Comparison of ENCODE assay signal across 15 cellular contexts in genomic region chr14:99192823-99193222, GRCh38.
DNase-seq lines count a peak whose midpoint lies in the region; ATAC-seq, FAIRE-seq and TF ChIP-seq lines count a peak whose summit lies in the region.
"Had no signal": no experiment of that assay in that cellular context is flagged by ENCODE, and none has a peak within 500 bp of the region (broad histone marks: within the 10 kb centered on the region; RNA-seq: fewer than 3 reads in every experiment).

No MANE protein-coding gene starts in this region.

- TF ChIP-seq CTCF in keratinocyte (optimal IDR thresholded peaks at IDR 0.05 in 1 of 3, IDR thresholded peaks at IDR 0.05 in 1 of 3, conservative IDR thresholded peaks at IDR 0.05 in 1 of 3; ENCODE audit: extremely low read depth in 1 of 3, insufficient read depth in 2 of 3, low read length in 3 of 3) = no peak

- no peaks in the 10 kb centered on the region for H3K9me3 ChIP-seq in CD8-positive, alpha-beta memory T cell (ENCODE audit: low read length)
- no peaks in the 10 kb centered on the region for H3K9me3 ChIP-seq in keratinocyte (ENCODE audit: control insufficient read depth, low read depth, low read length)
- H3K9me3 ChIP-seq: left ventricle myocardium inferior, thyroid gland had no signal

- H3K27ac ChIP-seq in CD8-positive, alpha-beta memory T cell (ENCODE audit: low read depth, low read length) = peak overlapping the region; percentile 68
- H3K27ac ChIP-seq in keratinocyte (ENCODE audit: control insufficient read depth, insufficient read depth, low read length) = no peak overlapping the region

- H3K36me3 Mint-ChIP-seq in T-helper 1 cell treated with Interleukin-12 subunit alpha and Interleukin-12 subunit beta and Interleukin-4 antibody, amounts not matched to agents 30 μg/mL and 1 μg/mL, for 36 hours (ENCODE audit: low read depth) = peaks cover 31% of the 10 kb centered on the region
- H3K36me3 Mint-ChIP-seq in CD8-positive, alpha-beta memory T cell = peaks cover 0 to 64% (median 4%) of the 10 kb centered on the region in 3 donors
- peaks cover 22% of the 10 kb centered on the region for H3K36me3 Mint-ChIP-seq in activated T-helper 2 cell treated with anti-CD3 and anti-CD28 coated beads, Interferon-gamma antibody, Interleukin-2, Interleukin-4, amounts not matched to agents 10 μg/mL and 5 μg/mL and 100 μg/mL, durations not matched to agents 14 hours and 24 hours and 36 hours (ENCODE audit: low read depth)

- no peaks in the 10 kb centered on the region for H3K27me3 ChIP-seq in CD8-positive, alpha-beta memory T cell (ENCODE audit: insufficient read depth, low read length, poor library complexity, severe bottlenecking)
- no peaks in the 10 kb centered on the region for H3K27me3 ChIP-seq in keratinocyte (ENCODE audit: control insufficient read depth, extremely low read depth, insufficient read depth, low read length)
- H3K27me3 ChIP-seq: thyroid gland had no signal

- dilution Hi-C loops in keratinocyte (cut with MboI; ENCODE audit: extremely low pct_ligation_motif_present, low sequenced_read_pairs) = no loop called here

- H2AFZ ChIP-seq in keratinocyte (ENCODE audit: control insufficient read depth, low read length) = no peak overlapping the region

- peaks cover 80% of the 10 kb centered on the region for H3K79me2 ChIP-seq in keratinocyte (ENCODE audit: control insufficient read depth, insufficient read depth, low read length)

- no peak for FAIRE-seq in keratinocyte (lab: Jason Lieb, UNC)
- FAIRE-seq: colon, frontal cortex had no signal

- no peaks in the 10 kb centered on the region for H3K27me3 Mint-ChIP-seq in T-helper 1 cell treated with Interleukin-12 subunit alpha and Interleukin-12 subunit beta and Interleukin-4 antibody, amounts not matched to agents 30 μg/mL and 1 μg/mL, for 36 hours (ENCODE audit: low read depth)
- peaks cover 0 to 9% of the 10 kb centered on the region in 2 donors for H3K27me3 Mint-ChIP-seq in CD8-positive, alpha-beta memory T cell
- no peaks in the 10 kb centered on the region for H3K27me3 Mint-ChIP-seq in activated T-helper 2 cell treated with anti-CD3 and anti-CD28 coated beads, Interferon-gamma antibody, Interleukin-2, Interleukin-4, amounts not matched to agents 10 μg/mL and 5 μg/mL and 100 μg/mL, durations not matched to agents 14 hours and 24 hours and 36 hours (ENCODE audit: low read depth)

- peaks cover 88% of the 10 kb centered on the region for H3K4me1 Mint-ChIP-seq in T-helper 1 cell treated with Interleukin-12 subunit alpha and Interleukin-12 subunit beta and Interleukin-4 antibody, amounts not matched to agents 30 μg/mL and 1 μg/mL, for 36 hours (ENCODE audit: low read depth)
- peaks cover 93 to 100% (median 98%) of the 10 kb centered on the region in 3 donors for H3K4me1 Mint-ChIP-seq in CD8-positive, alpha-beta memory T cell
- peaks cover 76% of the 10 kb centered on the region for H3K4me1 Mint-ChIP-seq in activated T-helper 2 cell treated with anti-CD3 and anti-CD28 coated beads, Interferon-gamma antibody, Interleukin-2, Interleukin-4, amounts not matched to agents 10 μg/mL and 5 μg/mL and 100 μg/mL, durations not matched to agents 14 hours and 24 hours and 36 hours (ENCODE audit: low read depth)

- no peak for DNase-seq in T-helper 1 cell
- DNase-seq in CD8-positive, alpha-beta memory T cell = peak in 2 of 5 donors; percentile 34 to 58
- DNase-seq in activated T-helper 2 cell treated with anti-CD3 and anti-CD28 coated beads, Interferon-gamma antibody, Interleukin-2, Interleukin-4, amounts not matched to agents 10 μg/mL and 5 μg/mL and 100 μg/mL, durations not matched to agents 14 hours and 24 hours and 36 hours (ENCODE audit: low spot score) = no peak
- no peak for DNase-seq in keratinocyte (ENCODE audit: low read depth, low spot score)
- no peak for DNase-seq in middle frontal gyrus (ENCODE audit: extremely low spot score, low spot score)
- DNase-seq in NCI-H1694 treated with DMSO at 0.1 percent for 48 hours (lab: John Stamatoyannopoulos, UW) = no peak
- DNase-seq: 8988T; left ventricle myocardium inferior; NCI-H526 treated with DMSO at 0.1 percent for 48 hours; stimulated activated CD4-positive, alpha-beta T cell treated with anti-CD3 and anti-CD28 coated beads, Interleukin-4, amount 100 ng/mL, for 4 hours had no signal

- CTCF ChIA-PET in CD8-positive, alpha-beta memory T cell (lab: Charles Lee) = interaction anchor here (2.4 to 3.4 kb wide), 3 partner anchors 14 to 73 kb away, joined by 9 to 20 read pairs (median 16); no protein-coding TSS in a partner anchor

- H3K4me3 ChIP-seq in CD8-positive, alpha-beta memory T cell (ENCODE audit: low read length) = peak overlapping the region; percentile 63
- H3K4me3 ChIP-seq in keratinocyte (ENCODE audit: control insufficient read depth in 2 of 3, extremely low read depth in 1 of 3, insufficient read depth in 2 of 3, low read depth in 1 of 3, low read length in 3 of 3) = peak overlapping the region in 1 of 3 experiments; percentile 66

- ATAC-seq in GM18907 (IDR thresholded peaks at IDR 0.05; ENCODE audit: unreplicated experiment) = no peak

- POLR2A ChIA-PET in CD8-positive, alpha-beta memory T cell (lab: Charles Lee) = interaction anchor here (0.5 kb wide), 1 partner anchor 195 kb away, joined by 3 read pairs; no protein-coding TSS in a partner anchor

- H3K27ac Mint-ChIP-seq in T-helper 1 cell treated with Interleukin-12 subunit alpha and Interleukin-12 subunit beta and Interleukin-4 antibody, amounts not matched to agents 30 μg/mL and 1 μg/mL, for 36 hours = peak overlapping the region; percentile 87
- peak overlapping the region; percentile 94 to 98 (median 96) for H3K27ac Mint-ChIP-seq in CD8-positive, alpha-beta memory T cell
- H3K27ac Mint-ChIP-seq in activated T-helper 2 cell treated with anti-CD3 and anti-CD28 coated beads, Interferon-gamma antibody, Interleukin-2, Interleukin-4, amounts not matched to agents 10 μg/mL and 5 μg/mL and 100 μg/mL, durations not matched to agents 14 hours and 24 hours and 36 hours = peak overlapping the region; percentile 96

- peaks cover 97% of the 10 kb centered on the region for H3K4me1 ChIP-seq in CD8-positive, alpha-beta memory T cell (ENCODE audit: insufficient read depth, low read length)
- peaks cover 25% of the 10 kb centered on the region for H3K4me1 ChIP-seq in keratinocyte (ENCODE audit: control insufficient read depth, extremely low read depth, insufficient read depth, low read length)

- no peaks in the 10 kb centered on the region for H4K20me1 ChIP-seq in keratinocyte (ENCODE audit: control insufficient read depth, extremely low read depth, insufficient read depth, low read length)

- peak overlapping the region; percentile 88 for H3K4me3 Mint-ChIP-seq in T-helper 1 cell treated with Interleukin-12 subunit alpha and Interleukin-12 subunit beta and Interleukin-4 antibody, amounts not matched to agents 30 μg/mL and 1 μg/mL, for 36 hours
- H3K4me3 Mint-ChIP-seq in CD8-positive, alpha-beta memory T cell = peak overlapping the region; percentile 83 to 95 (median 88)
- H3K4me3 Mint-ChIP-seq in activated T-helper 2 cell treated with anti-CD3 and anti-CD28 coated beads, Interferon-gamma antibody, Interleukin-2, Interleukin-4, amounts not matched to agents 10 μg/mL and 5 μg/mL and 100 μg/mL, durations not matched to agents 14 hours and 24 hours and 36 hours (ENCODE audit: low read depth) = peak overlapping the region; percentile 91

- H3K4me2 ChIP-seq in keratinocyte (ENCODE audit: control insufficient read depth, extremely low read depth, insufficient read depth, low read depth, low read length) = peak overlapping the region; percentile 92

- intact Hi-C loops in activated T-helper 2 cell treated with anti-CD3 and anti-CD28 coated beads, Interferon-gamma antibody, Interleukin-2, Interleukin-4, amounts not matched to agents 10 μg/mL and 5 μg/mL and 100 μg/mL, durations not matched to agents 14 hours and 24 hours and 36 hours (cut with micrococcal nuclease) = loop anchor here (2.0 to 5.0 kb wide), 5 partner anchors 14 to 1016 kb away; no protein-coding TSS in a partner anchor

- H3K9me1 ChIP-seq in keratinocyte (ENCODE audit: control insufficient read depth, extremely low read depth, insufficient read depth, low read length) = peaks cover 2% of the 10 kb centered on the region

- peaks cover 12% of the 10 kb centered on the region for H3K36me3 ChIP-seq in CD8-positive, alpha-beta memory T cell (ENCODE audit: insufficient read depth, low read length)
- H3K36me3 ChIP-seq in keratinocyte (ENCODE audit: control insufficient read depth in 2 of 2, extremely low read depth in 1 of 2, insufficient read depth in 2 of 2, low read length in 2 of 2) = peaks cover 9 to 16% of the 10 kb centered on the region in 2 experiments
- H3K36me3 ChIP-seq: left ventricle myocardium inferior, thyroid gland had no signal

- H3K9me3 Mint-ChIP-seq in T-helper 1 cell treated with Interleukin-12 subunit alpha and Interleukin-12 subunit beta and Interleukin-4 antibody, amounts not matched to agents 30 μg/mL and 1 μg/mL, for 36 hours = no peaks in the 10 kb centered on the region
- H3K9me3 Mint-ChIP-seq in CD8-positive, alpha-beta memory T cell = no peaks in the 10 kb centered on the region
- H3K9me3 Mint-ChIP-seq in activated T-helper 2 cell treated with anti-CD3 and anti-CD28 coated beads, Interferon-gamma antibody, Interleukin-2, Interleukin-4, amounts not matched to agents 10 μg/mL and 5 μg/mL and 100 μg/mL, durations not matched to agents 14 hours and 24 hours and 36 hours = no peaks in the 10 kb centered on the region

- peak overlapping the region; percentile 75 for H3K9ac ChIP-seq in keratinocyte (ENCODE audit: control insufficient read depth, extremely low read depth, insufficient read depth, low read length)
